In the genomic region with DNA sequence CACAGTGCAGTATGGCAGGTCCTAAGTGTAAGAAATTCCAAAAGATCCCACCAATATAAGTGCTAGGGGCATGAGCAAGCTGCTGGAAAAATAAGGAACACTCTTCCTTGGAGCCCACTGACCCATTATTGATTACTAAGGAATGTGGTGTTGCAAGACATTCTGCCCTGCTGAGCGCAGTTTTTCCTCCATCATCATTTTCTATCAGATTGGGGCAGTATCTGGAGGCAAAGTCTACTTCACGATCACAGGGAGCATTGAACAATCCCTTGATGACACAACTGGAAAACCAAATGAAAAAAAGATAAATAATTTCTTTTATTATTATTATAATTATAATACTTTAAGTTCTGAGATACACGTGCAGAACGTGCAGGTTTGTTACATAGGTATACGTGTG, we compare ENCODE assay signal across 20 cellular contexts.
A peak's percentile ranks its signal among the peaks of the same experiment; 100 is the strongest.
DNase-seq lines count a peak whose midpoint lies in the region; ATAC-seq and TF ChIP-seq lines count a peak whose summit lies in the region.
"Had no signal": no experiment of that assay in that cellular context is flagged by ENCODE, and none has a peak within 500 bp of the region (broad histone marks: within the 10 kb centered on the region; RNA-seq: fewer than 3 reads in every experiment).

No MANE protein-coding gene starts in this region.

- no peaks in the 10 kb centered on the region for H3K27me3 Mint-ChIP-seq in endodermal cell (ENCODE audit: insufficient read depth)
- no peaks in the 10 kb centered on the region for H3K27me3 Mint-ChIP-seq in stimulated activated naive B cell treated with anti-CD40 and anti-IgM and Interleukin-4, amounts not matched to agents 10 μg/mL and 1 μg/mL and 100 μg/mL, for 72 hours

- no peak for ATAC-seq in Panc1
- no peak for ATAC-seq in stimulated activated naive B cell treated with anti-CD40 and anti-IgM and Interleukin-4, amounts not matched to agents 10 μg/mL and 1 μg/mL and 100 μg/mL, for 72 hours (replicated peaks)
- ATAC-seq in omental fat pad (ENCODE audit: low FRiP score), result no peak
- no peak for ATAC-seq in GM19463 (IDR thresholded peaks at IDR 0.05; ENCODE audit: unreplicated experiment)
- ATAC-seq in HG03442 (IDR thresholded peaks at IDR 0.05; ENCODE audit: unreplicated experiment), result no peak
- ATAC-seq: GM23338 had no signal

- H3K14ac ChIP-seq in mesenchymal stem cell (ENCODE audit: low read length in 2 of 2), result no peak overlapping the region

- no peaks in the 10 kb centered on the region for H3K36me3 ChIP-seq in Panc1 (ENCODE audit: control insufficient read depth, insufficient read depth, low read length)
- no peaks in the 10 kb centered on the region for H3K36me3 ChIP-seq in endodermal cell (ENCODE audit: control insufficient read depth, insufficient read depth, low read length)
- H3K36me3 ChIP-seq in mesenchymal stem cell (ENCODE audit: control insufficient read depth in 1 of 2, insufficient read depth in 2 of 2, low read depth in 1 of 2, low read length in 2 of 2), result no peaks in the 10 kb centered on the region
- H3K36me3 ChIP-seq: BE2C had no signal

- H2AK5ac ChIP-seq in mesenchymal stem cell (ENCODE audit: low read length, severe bottlenecking), result peak overlapping the region; percentile 31

- H2BK5ac ChIP-seq in mesenchymal stem cell (ENCODE audit: low read depth, low read length, poor library complexity, severe bottlenecking), result no peak overlapping the region

- in situ Hi-C loops in Panc1 (cut with HindIII; ENCODE audit: low pct_unique_long_range_greater_than_20kb, low sequenced_read_pairs), result no loop called here

- H3K23ac ChIP-seq in mesenchymal stem cell (ENCODE audit: low read length in 2 of 2), result no peak overlapping the region

- TF ChIP-seq CTCF in Panc1 (IDR thresholded peaks at IDR 0.05) (no peak), endodermal cell (conservative IDR thresholded peaks at IDR 0.05) (no peak), omental fat pad (IDR thresholded peaks at IDR 0.05) (no peak)

- H3K79me1 ChIP-seq in mesenchymal stem cell (replicated peaks; ENCODE audit: low read length, poor library complexity, severe bottlenecking), result no peaks in the 10 kb centered on the region

- BruUV-seq in Panc1 (replicated peaks; lab: Mats Ljungman, UMichigan), result no TSS peak

- no peaks in the 10 kb centered on the region for H3K36me3 Mint-ChIP-seq in endodermal cell (ENCODE audit: low read depth)
- peaks cover 20 to 22% of the 10 kb centered on the region in 2 donors for H3K36me3 Mint-ChIP-seq in stimulated activated naive B cell treated with anti-CD40 and anti-IgM and Interleukin-4, amounts not matched to agents 10 μg/mL and 1 μg/mL and 100 μg/mL, for 72 hours
- H3K36me3 Mint-ChIP-seq: CD4-positive, CD25-positive, alpha-beta regulatory T cell had no signal

- H3K4ac ChIP-seq in mesenchymal stem cell (ENCODE audit: low read depth in 1 of 2, low read length in 2 of 2), result no peak overlapping the region

- intact Hi-C loops in Panc1 (cut with micrococcal nuclease; ENCODE audit: unreplicated experiment), result no loop called here

- no peak overlapping the region for H4K8ac ChIP-seq in mesenchymal stem cell (ENCODE audit: low read length)

- no peak overlapping the region for H2BK12ac ChIP-seq in mesenchymal stem cell (ENCODE audit: low read length in 2 of 2)

- POLR2A ChIA-PET in Panc1 (lab: Charles Lee), result no interaction called here

- H3K9me3 ChIP-seq in Panc1 (ENCODE audit: control insufficient read depth, insufficient read depth, low read depth, low read length) (no peaks in the 10 kb centered on the region), endodermal cell (ENCODE audit: control insufficient read depth, low read length) (no peaks in the 10 kb centered on the region), mesenchymal stem cell (ENCODE audit: control insufficient read depth, low read length) (no peaks in the 10 kb centered on the region)
- H3K9me3 ChIP-seq: BE2C had no signal

- no peak overlapping the region for H2BK15ac ChIP-seq in mesenchymal stem cell (ENCODE audit: low read depth, poor library complexity, severe bottlenecking)

- H3K4me1 ChIP-seq in Panc1 (ENCODE audit: control insufficient read depth, insufficient read depth, low read length) (peaks cover 24% of the 10 kb centered on the region), endodermal cell (ENCODE audit: control insufficient read depth, insufficient read depth, low read length) (no peaks in the 10 kb centered on the region), mesenchymal stem cell (ENCODE audit: control insufficient read depth, insufficient read depth, low read depth, low read length) (peaks cover 11% of the 10 kb centered on the region)
- H3K4me1 ChIP-seq: BE2C had no signal

- peak overlapping the region in 1 of 2 experiments; percentile 16 for H3K18ac ChIP-seq in mesenchymal stem cell (ENCODE audit: low read depth in 1 of 2, low read length in 2 of 2)

- no peak overlapping the region for H3K4me2 ChIP-seq in mesenchymal stem cell (ENCODE audit: low read length, poor library complexity, severe bottlenecking)
- H3K4me2 ChIP-seq: GM23338 had no signal

- H4K91ac ChIP-seq in mesenchymal stem cell (ENCODE audit: low read length), result no peak overlapping the region

- no peak overlapping the region for H3K4me3 Mint-ChIP-seq in endodermal cell
- peak overlapping the region in 1 of 2 donors; percentile 9 for H3K4me3 Mint-ChIP-seq in stimulated activated naive B cell treated with anti-CD40 and anti-IgM and Interleukin-4, amounts not matched to agents 10 μg/mL and 1 μg/mL and 100 μg/mL, for 72 hours
- H3K4me3 Mint-ChIP-seq: CD8-positive, alpha-beta memory T cell; GM23338 had no signal

- peak overlapping the region; percentile 19 for H2BK120ac ChIP-seq in mesenchymal stem cell (ENCODE audit: low read depth, low read length)

- H3K27ac ChIP-seq in Panc1 (ENCODE audit: low read length) (peak overlapping the region; percentile 29; the same call in 1 of the 2 replicates), endodermal cell (ENCODE audit: low read depth, low read length) (no peak overlapping the region), mesenchymal stem cell (ENCODE audit: low read length, poor library complexity, severe bottlenecking) (no peak overlapping the region)

- WGBS in endodermal cell (ENCODE audit: insufficient coverage in 1 of 2, insufficient read length in 1 of 2), 2 experiments, result 83 to 94% methylated on average over 1 to 5 of the region's 5 CpGs
- 99% methylated on average over 4 of the region's 5 CpGs for WGBS in mesenchymal stem cell

- DNase-seq in Panc1 (ENCODE audit: low read depth, low spot score) (no peak), endodermal cell (peak; percentile 12), mesenchymal stem cell (no peak), omental fat pad (ENCODE audit: low spot score) (no peak)
- DNase-seq in stimulated activated naive B cell treated with anti-CD40 and anti-IgM and Interleukin-4, amounts not matched to agents 10 μg/mL and 1 μg/mL and 100 μg/mL, for 72 hours, result no peak
- DNase-seq: ACHN; BE2C; C1 segment of cervical spinal cord; CD4-positive, CD25-positive, alpha-beta regulatory T cell; CD8-positive, alpha-beta memory T cell; COR-L47; DMS 273 treated with DMSO at 0.1 percent for 48 hours; DMS53; DND-41; EL; HCEC 1CT; KG1 had no signal

- no peak overlapping the region for H3K9ac ChIP-seq in endodermal cell (ENCODE audit: extremely low read depth, low read length, poor library complexity, severe bottlenecking)
- H3K9ac ChIP-seq in mesenchymal stem cell (ENCODE audit: low read length), result no peak overlapping the region

- H3K4me3 ChIP-seq in Panc1 (ENCODE audit: low read depth in 2 of 2, low read length in 2 of 2), result no peak overlapping the region
- no peak overlapping the region for H3K4me3 ChIP-seq in endodermal cell (ENCODE audit: low read length)
- no peak overlapping the region for H3K4me3 ChIP-seq in mesenchymal stem cell (ENCODE audit: insufficient read depth in 1 of 2, low read depth in 1 of 2, low read length in 2 of 2)
- H3K4me3 ChIP-seq: GM23338 had no signal

- H3K4me1 Mint-ChIP-seq in endodermal cell, result peaks cover 7% of the 10 kb centered on the region
- peaks cover 44 to 68% of the 10 kb centered on the region in 2 donors for H3K4me1 Mint-ChIP-seq in stimulated activated naive B cell treated with anti-CD40 and anti-IgM and Interleukin-4, amounts not matched to agents 10 μg/mL and 1 μg/mL and 100 μg/mL, for 72 hours

- CTCF ChIA-PET in Panc1 (lab: Charles Lee), result no interaction called here

- H3K27me3 ChIP-seq in Panc1 (ENCODE audit: control insufficient read depth, insufficient read depth, low read length), result no peaks in the 10 kb centered on the region
- H3K27me3 ChIP-seq in endodermal cell (ENCODE audit: control insufficient read depth, insufficient read depth, low read length, poor library complexity, severe bottlenecking), result no peaks in the 10 kb centered on the region
- no peaks in the 10 kb centered on the region for H3K27me3 ChIP-seq in mesenchymal stem cell (ENCODE audit: control insufficient read depth in 1 of 2, insufficient read depth in 1 of 2, low read length in 2 of 2)
- H3K27me3 ChIP-seq: BE2C had no signal

- no peak overlapping the region for H3K27ac Mint-ChIP-seq in endodermal cell
- peak overlapping the region; percentile 79 for H3K27ac Mint-ChIP-seq in stimulated activated naive B cell treated with anti-CD40 and anti-IgM and Interleukin-4, amounts not matched to agents 10 μg/mL and 1 μg/mL and 100 μg/mL, for 72 hours
- H3K27ac Mint-ChIP-seq: CD8-positive, alpha-beta memory T cell; GM23338 had no signal

- H2AFZ ChIP-seq in mesenchymal stem cell (ENCODE audit: low read depth, low read length), result no peak overlapping the region
- H2AFZ ChIP-seq: GM23338 had no signal

- peaks cover 1% of the 10 kb centered on the region for H3K9me3 Mint-ChIP-seq in endodermal cell
- peaks cover 4 to 7% of the 10 kb centered on the region in 2 donors for H3K9me3 Mint-ChIP-seq in stimulated activated naive B cell treated with anti-CD40 and anti-IgM and Interleukin-4, amounts not matched to agents 10 μg/mL and 1 μg/mL and 100 μg/mL, for 72 hours
- H3K9me3 Mint-ChIP-seq: CD8-positive, alpha-beta memory T cell; GM23338 had no signal
